17 cellular contexts compared by ENCODE assay signal in genomic region chr5:139524932-139525585, GRCh38. TPM values are rescaled to one million over a fixed set of nuclear protein-coding genes. Genes with fewer than 3 reads are reported as not detected.
A peak's percentile ranks its signal among the peaks of the same experiment; 100 is the strongest.
DNase-seq lines count a peak whose midpoint lies in the region; ATAC-seq and TF ChIP-seq lines count a peak whose summit lies in the region.
"Had no signal": no experiment of that assay in that cellular context is flagged by ENCODE, and none has a peak within 500 bp of the region (broad histone marks: within the 10 kb centered on the region; RNA-seq: fewer than 3 reads in every experiment).

No MANE protein-coding gene starts in this region.

- H3K9ac ChIP-seq in iPS-20b (ENCODE audit: low read depth, low read length), result peak overlapping the region; percentile 29; the same call in 1 of the 2 replicates

- peaks cover 47% of the 10 kb centered on the region for H3K4me1 ChIP-seq in DOHH2 (ENCODE audit: control insufficient read depth, low read length)
- peaks cover 38% of the 10 kb centered on the region; the same call in 1 of the 2 replicates for H3K4me1 ChIP-seq in iPS-20b (ENCODE audit: insufficient read depth, low read length)
- H3K4me1 ChIP-seq: tibial nerve had no signal

- no peaks in the 10 kb centered on the region for H3K9me2 ChIP-seq in DOHH2 (replicated peaks; ENCODE audit: control insufficient read depth, low read length)

- H3F3A ChIP-seq in DOHH2 (ENCODE audit: control insufficient read depth, insufficient read depth), result no peaks in the 10 kb centered on the region

- H3K4me2 ChIP-seq in DOHH2 (ENCODE audit: low read length), result peak overlapping the region; percentile 60

- ATAC-seq in GM19452 (IDR thresholded peaks at IDR 0.05; ENCODE audit: unreplicated experiment) (peak; percentile 32), HG03442 (IDR thresholded peaks at IDR 0.05; ENCODE audit: unreplicated experiment) (peak; percentile 45), Right ventricle myocardium superior (ENCODE audit: poor library complexity) (no peak)

- H3K9me3 ChIP-seq in DOHH2 (ENCODE audit: control insufficient read depth, insufficient read depth, low read length) (no peaks in the 10 kb centered on the region), iPS-20b (ENCODE audit: insufficient read depth, low read depth, low read length) (no peaks in the 10 kb centered on the region)
- H3K9me3 ChIP-seq: Caco-2, HAP-1, tibial nerve had no signal

- TF ChIP-seq CTCF in DOHH2 (IDR thresholded peaks at IDR 0.05; ENCODE audit: low read depth, low read length, poor library complexity, severe bottlenecking), result no peak
- TF ChIP-seq CTCF in brain microvascular endothelial cell (IDR thresholded peaks at IDR 0.05; ENCODE audit: low read depth, low read length, missing control alignments), result no peak

- peaks cover 3% of the 10 kb centered on the region; the same call in 1 of the 2 replicates for H3K79me2 ChIP-seq in DOHH2 (ENCODE audit: control insufficient read depth, low read length)

- H3K27ac ChIP-seq in DOHH2 (ENCODE audit: low read depth, low read length) (peak overlapping the region; percentile 56), iPS-20b (ENCODE audit: low read length) (no peak overlapping the region), brain microvascular endothelial cell (no peak overlapping the region)
- H3K27ac ChIP-seq: tibial nerve had no signal

- no peaks in the 10 kb centered on the region for H4K20me1 ChIP-seq in DOHH2 (ENCODE audit: control insufficient read depth, insufficient read depth, low read depth, low read length)

- in situ Hi-C loops in brain microvascular endothelial cell (cut with HindIII; ENCODE audit: low pct_ligation_motif_present, low sequenced_read_pairs), result no loop called here

- H3K27me3 ChIP-seq in DOHH2 (ENCODE audit: control insufficient read depth, low read length) (no peaks in the 10 kb centered on the region), iPS-20b (ENCODE audit: insufficient read depth, low read length) (no peaks in the 10 kb centered on the region), brain microvascular endothelial cell (replicated peaks) (no peaks in the 10 kb centered on the region)
- H3K27me3 ChIP-seq: tibial nerve had no signal

- H3K36me3 ChIP-seq in DOHH2 (ENCODE audit: control insufficient read depth, low read length) (peaks cover 6% of the 10 kb centered on the region), iPS-20b (ENCODE audit: insufficient read depth, low read depth, low read length) (no peaks in the 10 kb centered on the region), brain microvascular endothelial cell (replicated peaks) (no peaks in the 10 kb centered on the region)
- H3K36me3 ChIP-seq: HAP-1, tibial nerve had no signal

- intact Hi-C loops in Right ventricle myocardium superior (cut with DNase I), result no loop called here

- DNase-seq in NCI-H345 treated with DMSO at 0.1 percent for 48 hours (lab: John Stamatoyannopoulos, UW; ENCODE audit: unreplicated experiment), result no peak
- no peak for DNase-seq in Right ventricle myocardium superior
- DNase-seq in GM03348 (ENCODE audit: low spot score), result no peak
- DNase-seq in brain microvascular endothelial cell, result no peak
- DNase-seq: activated CD4-positive, alpha-beta T cell treated with anti-CD3 and anti-CD28 coated beads, Interleukin-2, amount 50 U/mL, for 4 hours; Caco-2; NCI-H1417 treated with DMSO at 0.1 percent for 48 hours; NCI-H526 treated with DMSO at 0.1 percent for 48 hours had no signal

- H3K4me3 ChIP-seq in DOHH2 (ENCODE audit: low read length) (peak overlapping the region; percentile 34), iPS-20b (ENCODE audit: low read length) (peak overlapping the region; percentile 9; the same call in 1 of the 2 replicates), brain microvascular endothelial cell (ENCODE audit: low read depth, low read length) (no peak overlapping the region)
- H3K4me3 ChIP-seq: HAP-1, tibial nerve had no signal

RNA-seq across cellular contexts. Expression of gene UBE2D2, which starts 36.1 kb away (rescaled TPM):
- 114 TPM for total RNA-seq in Right ventricle myocardium superior

RNA-seq across cellular contexts. Expression of gene STING1, which starts 42.5 kb away (rescaled TPM):
- total RNA-seq in Right ventricle myocardium superior, result 39.0 TPM
- total RNA-seq: Caco-2 had no signal

RNA-seq across cellular contexts. Expression of gene SMIM33, which starts 54.3 kb away (rescaled TPM):
- not detected for total RNA-seq in Right ventricle myocardium superior
- total RNA-seq: Caco-2, mesenteric fat pad, posterior vena cava, Right ventricle myocardium inferior, tibial nerve had no signal
